24 cellular contexts compared by ENCODE assay signal in genomic region chr7:41420421-41420820, GRCh38.
A peak's percentile ranks its signal among the peaks of the same experiment; 100 is the strongest.
DNase-seq lines count a peak whose midpoint lies in the region; ATAC-seq and TF ChIP-seq lines count a peak whose summit lies in the region.
"Had no signal": no experiment of that assay in that cellular context is flagged by ENCODE, and none has a peak within 500 bp of the region (broad histone marks: within the 10 kb centered on the region; RNA-seq: fewer than 3 reads in every experiment).

No MANE protein-coding gene starts in this region.

- no peak for TF ChIP-seq CTCF in AG10803 (conservative IDR thresholded peaks at IDR 0.05; ENCODE audit: low read length)
- TF ChIP-seq CTCF in fibroblast of the aortic adventitia (IDR thresholded peaks at IDR 0.05; ENCODE audit: insufficient read depth, low read length), result no peak

- DNase-seq in AG10803 (ENCODE audit: low read depth) (peak; percentile 74), adipocyte (ENCODE audit: low read depth) (peak; percentile 40), fibroblast of gingiva (ENCODE audit: low read depth) (peak; percentile 67), fibroblast of the aortic adventitia (ENCODE audit: low read depth) (peak; percentile 87), UCSD-AML1 (lab: John Stamatoyannopoulos, UW; ENCODE audit: unreplicated experiment) (no peak), caudate nucleus (lab: John Stamatoyannopoulos, UW) (no peak), NCI-H2029 treated with DMSO at 0.1 percent for 48 hours (lab: John Stamatoyannopoulos, UW) (no peak)
- DNase-seq: BE2C; C1 segment of cervical spinal cord; CD4-positive, CD25-positive, alpha-beta regulatory T cell; CD8-positive, alpha-beta memory T cell; COR-L47; DMS 273 treated with DMSO at 0.1 percent for 48 hours; DMS53; DND-41; EL; GOT3; H7; HFFc6 had no signal

- no peak overlapping the region for H3K27ac ChIP-seq in caudate nucleus (ENCODE audit: low read depth, low read length)
- H3K27ac ChIP-seq: 22Rv1, A549 had no signal

- H3K4me3 ChIP-seq in AG10803 (ENCODE audit: low read length), result no peak overlapping the region
- no peak overlapping the region for H3K4me3 ChIP-seq in adipocyte (ENCODE audit: low read length)
- no peak overlapping the region for H3K4me3 ChIP-seq in fibroblast of the aortic adventitia (ENCODE audit: low read depth, low read length)
- H3K4me3 ChIP-seq: A549 had no signal

- peaks cover 28% of the 10 kb centered on the region for H3K4me1 ChIP-seq in adipocyte (ENCODE audit: control insufficient read depth, insufficient read depth, low read length)
- H3K4me1 ChIP-seq: A549, BE2C had no signal

- no peaks in the 10 kb centered on the region for H3K9me3 ChIP-seq in adipocyte (ENCODE audit: control insufficient read depth, low read length)
- H3K9me3 ChIP-seq: A549, BE2C had no signal

- H3K36me3 ChIP-seq in adipocyte (ENCODE audit: control insufficient read depth, insufficient read depth, low read length, severe bottlenecking), result no peaks in the 10 kb centered on the region
- H3K36me3 ChIP-seq: BE2C had no signal

- no peaks in the 10 kb centered on the region for H3K27me3 ChIP-seq in adipocyte (replicated peaks; ENCODE audit: control insufficient read depth, insufficient read depth, low read length)
- H3K27me3 ChIP-seq: BE2C had no signal

- ATAC-seq in HG03565 (IDR thresholded peaks at IDR 0.05; ENCODE audit: unreplicated experiment), result no peak
- ATAC-seq: A549, HCT116, HepG2 had no signal

- no peak overlapping the region for H3K9ac ChIP-seq in adipocyte (ENCODE audit: low read length)

Comparison
In these comparisons a context has a peak if more than half of its experiments do, and no peak if none do; other contexts are left out.
1. DNase-seq: peak in AG10803 (single experiment), adipocyte (single experiment), fibroblast of gingiva (single experiment) and fibroblast of the aortic adventitia (single experiment); none in UCSD-AML1 (single experiment), caudate nucleus (0 of 61) and NCI-H2029 treated with DMSO at 0.1 percent for 48 hours (single experiment).